ENCODE assay signal across 23 cellular contexts in genomic region chr15:63987979-63988378, GRCh38. TPM values are rescaled to one million over a fixed set of nuclear protein-coding genes. Genes with fewer than 3 reads are reported as not detected.
DNase-seq lines count a peak whose midpoint lies in the region; ATAC-seq and TF ChIP-seq lines count a peak whose summit lies in the region.
"Had no signal": no experiment of that assay in that cellular context is flagged by ENCODE, and none has a peak within 500 bp of the region (broad histone marks: within the 10 kb centered on the region; RNA-seq: fewer than 3 reads in every experiment).

No MANE protein-coding gene starts in this region.

- no peaks in the 10 kb centered on the region for H3K27me3 Mint-ChIP-seq in activated T-cell treated with anti-CD3 and anti-CD28 coated beads, Interleukin-2, amount 50 U/mL, for 72 hours (ENCODE audit: low read depth)
- H3K27me3 Mint-ChIP-seq in CD4-positive, alpha-beta T cell, result no peaks in the 10 kb centered on the region
- H3K27me3 Mint-ChIP-seq: stimulated activated naive B cell treated with anti-CD40 and anti-IgM and Interleukin-4, amounts not matched to agents 10 μg/mL and 1 μg/mL and 100 μg/mL, for 72 hours had no signal

- WGBS in heart right ventricle, 2 donors, result 65 to 74% methylated on average over 3 of the region's 3 CpGs

- H3K27me3 ChIP-seq in heart right ventricle (no peaks in the 10 kb centered on the region), neutrophil (no peaks in the 10 kb centered on the region), vagina (no peaks in the 10 kb centered on the region)
- H3K27me3 ChIP-seq in CD4-positive, alpha-beta T cell (ENCODE audit: control insufficient read depth, insufficient read depth, low read length), result no peaks in the 10 kb centered on the region
- H3K27me3 ChIP-seq: esophagus squamous epithelium had no signal

- CTCF ChIA-PET in CD4-positive, alpha-beta T cell (lab: Charles Lee), result no interaction called here

- H3K36me3 Mint-ChIP-seq in activated T-cell treated with anti-CD3 and anti-CD28 coated beads, Interleukin-2, amount 50 U/mL, for 72 hours (ENCODE audit: insufficient read depth in 2 of 2), result no peaks in the 10 kb centered on the region
- H3K36me3 Mint-ChIP-seq in CD4-positive, alpha-beta T cell (ENCODE audit: low read depth), result no peaks in the 10 kb centered on the region
- H3K36me3 Mint-ChIP-seq: stimulated activated naive B cell treated with anti-CD40 and anti-IgM and Interleukin-4, amounts not matched to agents 10 μg/mL and 1 μg/mL and 100 μg/mL, for 72 hours had no signal

- peaks cover 27% of the 10 kb centered on the region for H3K4me1 Mint-ChIP-seq in activated T-cell treated with anti-CD3 and anti-CD28 coated beads, Interleukin-2, amount 50 U/mL, for 72 hours (ENCODE audit: low read depth)
- peaks cover 11% of the 10 kb centered on the region for H3K4me1 Mint-ChIP-seq in CD4-positive, alpha-beta T cell (ENCODE audit: low read depth)

- H3K9me3 ChIP-seq in heart right ventricle (no peaks in the 10 kb centered on the region), neutrophil (no peaks in the 10 kb centered on the region), vagina (no peaks in the 10 kb centered on the region)
- H3K9me3 ChIP-seq in CD4-positive, alpha-beta T cell (ENCODE audit: control insufficient read depth, low read length), result no peaks in the 10 kb centered on the region
- H3K9me3 ChIP-seq: esophagus squamous epithelium, thoracic aorta had no signal

- H3K4me1 ChIP-seq in heart right ventricle, result peaks cover 46 to 88% (median 79%) of the 10 kb centered on the region in 9 donors
- H3K4me1 ChIP-seq in neutrophil (ENCODE audit: control insufficient read depth in 1 of 2, insufficient read depth in 1 of 2, low read depth in 1 of 2, low read length in 1 of 2), result peaks cover 100% of the 10 kb centered on the region in 2 experiments
- peaks cover 43% of the 10 kb centered on the region for H3K4me1 ChIP-seq in vagina

- TF ChIP-seq CTCF in heart right ventricle (IDR thresholded peaks at IDR 0.05) (no peak), neutrophil (IDR thresholded peaks at IDR 0.05) (no peak), vagina (IDR thresholded peaks at IDR 0.05) (no peak)
- TF ChIP-seq CTCF in CD4-positive, alpha-beta T cell (IDR thresholded peaks at IDR 0.05), result no peak

- H3K27ac ChIP-seq in heart right ventricle, result peak overlapping the region in 8 of 10 donors; percentile 8 to 91 (median 86)
- peak overlapping the region; percentile 96 for H3K27ac ChIP-seq in neutrophil
- peak overlapping the region; percentile 54 for H3K27ac ChIP-seq in vagina
- H3K27ac ChIP-seq in CD4-positive, alpha-beta T cell (ENCODE audit: low read depth, low read length), result no peak overlapping the region
- H3K27ac ChIP-seq: esophagus squamous epithelium, KMS-11, thoracic aorta had no signal

- no peak overlapping the region for H3K27ac Mint-ChIP-seq in activated T-cell treated with anti-CD3 and anti-CD28 coated beads, Interleukin-2, amount 50 U/mL, for 72 hours
- no peak overlapping the region for H3K27ac Mint-ChIP-seq in CD4-positive, alpha-beta T cell
- H3K27ac Mint-ChIP-seq: activated naive CD4-positive, alpha-beta T cell treated with anti-CD3 and anti-CD28 coated beads for 36 hours had no signal

- DNase-seq in activated T-cell treated with anti-CD3 and anti-CD28 coated beads, Interleukin-2, amount 50 U/mL, for 72 hours, result no peak
- DNase-seq in activated T-cell treated with anti-CD3 and anti-CD28 coated beads, Interleukin-2, amount 50 U/mL, for 1 hour, result no peak
- DNase-seq in heart right ventricle (no peak), vagina (ENCODE audit: extremely low spot score in 2 of 2) (no peak), NCI-H69 (lab: John Stamatoyannopoulos, UW) (no peak)
- no peak for DNase-seq in CD4-positive, alpha-beta T cell
- DNase-seq: activated CD4-positive, alpha-beta T cell treated with anti-CD3 and anti-CD28 coated beads for 48 hours; activated naive CD4-positive, alpha-beta T cell treated with anti-CD3 and anti-CD28 coated beads for 36 hours; activated T-cell treated with anti-CD3 and anti-CD28 coated beads, Interleukin-2, amount 50 U/mL, for 4 hours; anterior cingulate cortex; cortex of kidney; DMS53; esophagus squamous epithelium; NCI-H146; stimulated activated CD4-positive, alpha-beta T cell treated with anti-CD3 and anti-CD28 coated beads, Interleukin-2, amount 100 ng/mL, for 48 hours; stimulated activated naive B cell treated with anti-CD40 and anti-IgM and Interleukin-4, amounts not matched to agents 10 μg/mL and 1 μg/mL and 100 μg/mL, for 72 hours; T-helper 2 cell had no signal

- peak; percentile 28 to 35 for ATAC-seq in activated T-cell treated with anti-CD3 and anti-CD28 coated beads, Interleukin-2, amount 50 U/mL, for 72 hours (replicated peaks in 1 of 2)
- ATAC-seq in heart right ventricle (no peak), GM21619 (IDR thresholded peaks at IDR 0.05; ENCODE audit: unreplicated experiment) (no peak)
- ATAC-seq in CD4-positive, alpha-beta T cell (ENCODE audit: poor library complexity), result no peak
- ATAC-seq: activated T-cell treated with anti-CD3 and anti-CD28 coated beads, Interleukin-2, amount 50 U/mL, for 4 hours; SK-N-SH treated with all-trans-retinoic acid at 6 μM for 48 hours; stimulated activated naive B cell treated with anti-CD40 and anti-IgM and Interleukin-4, amounts not matched to agents 10 μg/mL and 1 μg/mL and 100 μg/mL, for 72 hours had no signal

- no peak overlapping the region for H3K4me3 Mint-ChIP-seq in activated T-cell treated with anti-CD3 and anti-CD28 coated beads, Interleukin-2, amount 50 U/mL, for 72 hours
- H3K4me3 Mint-ChIP-seq in CD4-positive, alpha-beta T cell, result no peak overlapping the region
- H3K4me3 Mint-ChIP-seq: activated naive CD4-positive, alpha-beta T cell treated with anti-CD3 and anti-CD28 coated beads for 36 hours; activated T-cell treated with anti-CD3 and anti-CD28 coated beads, Interleukin-2, amount 50 U/mL, for 4 hours; stimulated activated naive B cell treated with anti-CD40 and anti-IgM and Interleukin-4, amounts not matched to agents 10 μg/mL and 1 μg/mL and 100 μg/mL, for 72 hours had no signal

- H3K9me3 Mint-ChIP-seq in activated T-cell treated with anti-CD3 and anti-CD28 coated beads, Interleukin-2, amount 50 U/mL, for 72 hours, result no peaks in the 10 kb centered on the region
- no peaks in the 10 kb centered on the region for H3K9me3 Mint-ChIP-seq in CD4-positive, alpha-beta T cell
- H3K9me3 Mint-ChIP-seq: activated naive CD4-positive, alpha-beta T cell treated with anti-CD3 and anti-CD28 coated beads for 36 hours; activated T-cell treated with anti-CD3 and anti-CD28 coated beads, Interleukin-2, amount 50 U/mL, for 4 hours; stimulated activated naive B cell treated with anti-CD40 and anti-IgM and Interleukin-4, amounts not matched to agents 10 μg/mL and 1 μg/mL and 100 μg/mL, for 72 hours had no signal

- TF ChIP-seq POLR2A in vagina (IDR thresholded peaks at IDR 0.05), result no peak

- intact Hi-C loops in heart right ventricle (cut with DNase I) (loop anchor here in 1 of 10 donors (5.0 kb wide), 1 partner anchor 59 kb away; the partner anchor contains the start of gene DAPK2), vagina (cut with DNase I) (no loop called here)
- intact Hi-C loops in CD4-positive, alpha-beta T cell (cut with DNase I, micrococcal nuclease), result no loop called here

- POLR2A ChIA-PET in CD4-positive, alpha-beta T cell (lab: Charles Lee), result interaction anchor here (0.9 to 1.2 kb wide), 2 partner anchors 10 to 17 kb away, joined by 3 read pairs; no protein-coding TSS in a partner anchor

- H3K4me3 ChIP-seq in heart right ventricle (no peak overlapping the region), neutrophil (ENCODE audit: low read depth in 1 of 2, low read length in 1 of 2) (peak overlapping the region in 1 of 2 experiments; percentile 37), vagina (no peak overlapping the region)
- H3K4me3 ChIP-seq: esophagus squamous epithelium, smooth muscle cell, thoracic aorta had no signal

- H3K36me3 ChIP-seq in heart right ventricle (no peaks in the 10 kb centered on the region), neutrophil (peaks cover 5% of the 10 kb centered on the region), vagina (no peaks in the 10 kb centered on the region)
- H3K36me3 ChIP-seq: esophagus squamous epithelium, thoracic aorta had no signal

RNA-seq across cellular contexts. Expression of gene DAPK2, which starts 58.3 kb away (rescaled TPM):
- 1 to 10 TPM; 2.3 to 3.3 TPM for total RNA-seq in activated T-cell treated with anti-CD3 and anti-CD28 coated beads, Interleukin-2, amount 50 U/mL, for 72 hours
- total RNA-seq in heart right ventricle (10 to 100 TPM; 20.8 to 62.6 (median 38.5) TPM), vagina (50.3 TPM)
- 10 to 100 TPM; 33.0 to 44.6 TPM for polyA plus RNA-seq in heart right ventricle
- total RNA-seq in CD4-positive, alpha-beta T cell, result 1 to 10 TPM; 1.3 to 1.6 TPM
- total RNA-seq: smooth muscle cell had no signal
- polyA plus RNA-seq: smooth muscle cell had no signal

Comparison
In these comparisons a context has a peak if more than half of its experiments do, and no peak if none do; other contexts are left out.
1. ATAC-seq: peak in activated T-cell treated with anti-CD3 and anti-CD28 coated beads, Interleukin-2, amount 50 U/mL, for 72 hours (2 of 2); none in heart right ventricle (0 of 8), CD4-positive, alpha-beta T cell (single experiment) and GM21619 (single experiment).
2. RNA of gene DAPK2, which starts 58.3 kb away (total RNA-seq): 50.3 TPM in vagina (single experiment) and 20.8 to 62.6 TPM in heart right ventricle; 2.3 to 3.3 TPM in activated T-cell treated with anti-CD3 and anti-CD28 coated beads, Interleukin-2, amount 50 U/mL, for 72 hours and 1.3 to 1.6 TPM in CD4-positive, alpha-beta T cell; every median in the first group is over 4 times any median in the second.